Comparison of ENCODE assay signal across 1 cellular context in the genomic region with DNA sequence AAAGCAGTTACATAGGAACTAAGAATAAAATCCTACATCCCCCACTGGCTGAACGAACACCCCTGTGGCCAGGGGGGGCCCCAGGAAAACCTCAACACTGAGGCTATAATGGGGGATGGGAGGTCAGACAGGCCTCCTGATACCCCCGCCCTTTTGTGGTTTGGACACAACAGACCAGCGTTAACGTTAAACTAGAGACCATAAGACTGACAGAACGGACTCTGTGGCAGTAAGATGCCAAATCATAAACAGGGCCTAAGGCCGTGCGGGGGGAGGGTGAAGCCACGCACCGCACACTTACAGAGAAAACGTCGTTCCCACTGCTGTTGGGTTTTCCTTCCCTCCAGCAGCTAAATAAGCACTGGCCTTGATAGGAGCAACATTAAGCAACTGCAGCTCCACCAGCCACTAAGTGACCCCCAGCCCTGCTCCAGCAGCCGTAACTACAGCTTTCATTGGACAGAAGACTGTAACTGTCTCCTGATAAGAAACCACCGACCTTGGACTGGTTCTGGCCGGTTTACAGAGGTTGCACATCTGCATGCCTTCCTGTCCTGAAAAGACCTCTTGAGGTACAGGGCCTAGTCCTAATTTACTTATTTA.
TF ChIP-seq lines count a peak whose summit lies in the region.

No MANE protein-coding gene starts in this region.

TF ChIP-seq in HepG2, 621 proteins besides CTCF, POLR2A, EP300 and RAD21 (continued from another document):
- TF ChIP-seq DPF2 (CRISPR knock-in tag; IDR thresholded peaks at IDR 0.05; ENCODE audit: borderline replicate concordance, low read depth) (no peak), GTF2F1 (IDR thresholded peaks at IDR 0.05; ENCODE audit: low read length) (no peak), RORA (CRISPR knock-in tag; IDR thresholded peaks at IDR 0.05) (no peak), ZNF883 (CRISPR knock-in tag; IDR thresholded peaks at IDR 0.05; ENCODE audit: not compliant biosample characterization) (no peak), HOXD1 (CRISPR knock-in tag; IDR thresholded peaks at IDR 0.05) (no peak), CENPX (CRISPR knock-in tag; IDR thresholded peaks at IDR 0.05) (no peak), AKAP8 (CRISPR knock-in tag; IDR thresholded peaks at IDR 0.05) (no peak), SNAPC4 (CRISPR knock-in tag; IDR thresholded peaks at IDR 0.05) (no peak), CEBPB (IDR thresholded peaks at IDR 0.05; ENCODE audit: borderline replicate concordance, low read depth, low read length) (peak; percentile 76), SALL1 (CRISPR knock-in tag; IDR thresholded peaks at IDR 0.05) (peak; percentile 35; the same call in 1 of the 2 replicates), GTF3A (CRISPR knock-in tag; conservative IDR thresholded peaks at IDR 0.05) (no peak), ZNF12 (CRISPR knock-in tag; IDR thresholded peaks at IDR 0.05) (no peak), ELF3 (CRISPR knock-in tag; IDR thresholded peaks at IDR 0.05) (no peak), PITX1 (CRISPR knock-in tag; IDR thresholded peaks at IDR 0.05) (no peak), ZNF75D (CRISPR knock-in tag; IDR thresholded peaks at IDR 0.05; ENCODE audit: borderline replicate concordance) (no peak), NKX3-1 (CRISPR knock-in tag; IDR thresholded peaks at IDR 0.05) (no peak), FOXO1 (CRISPR knock-in tag; IDR thresholded peaks at IDR 0.05) (no peak), TBX3 (IDR thresholded peaks at IDR 0.05; ENCODE audit: borderline replicate concordance) (no peak)
- TF ChIP-seq, protein P1, sequence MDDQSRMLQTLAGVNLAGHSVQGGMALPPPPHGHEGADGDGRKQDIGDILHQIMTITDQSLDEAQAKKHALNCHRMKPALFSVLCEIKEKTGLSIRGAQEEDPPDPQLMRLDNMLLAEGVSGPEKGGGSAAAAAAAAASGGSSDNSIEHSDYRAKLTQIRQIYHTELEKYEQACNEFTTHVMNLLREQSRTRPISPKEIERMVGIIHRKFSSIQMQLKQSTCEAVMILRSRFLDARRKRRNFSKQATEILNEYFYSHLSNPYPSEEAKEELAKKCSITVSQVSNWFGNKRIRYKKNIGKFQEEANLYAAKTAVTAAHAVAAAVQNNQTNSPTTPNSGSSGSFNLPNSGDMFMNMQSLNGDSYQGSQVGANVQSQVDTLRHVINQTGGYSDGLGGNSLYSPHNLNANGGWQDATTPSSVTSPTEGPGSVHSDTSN (CRISPR knock-in tag; IDR thresholded peaks at IDR 0.05; ENCODE audit: borderline replicate concordance), result no peak
- TF ChIP-seq, protein P2, sequence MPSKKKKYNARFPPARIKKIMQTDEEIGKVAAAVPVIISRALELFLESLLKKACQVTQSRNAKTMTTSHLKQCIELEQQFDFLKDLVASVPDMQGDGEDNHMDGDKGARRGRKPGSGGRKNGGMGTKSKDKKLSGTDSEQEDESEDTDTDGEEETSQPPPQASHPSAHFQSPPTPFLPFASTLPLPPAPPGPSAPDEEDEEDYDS (CRISPR knock-in tag; IDR thresholded peaks at IDR 0.05), result no peak
- TF ChIP-seq, protein P3, sequence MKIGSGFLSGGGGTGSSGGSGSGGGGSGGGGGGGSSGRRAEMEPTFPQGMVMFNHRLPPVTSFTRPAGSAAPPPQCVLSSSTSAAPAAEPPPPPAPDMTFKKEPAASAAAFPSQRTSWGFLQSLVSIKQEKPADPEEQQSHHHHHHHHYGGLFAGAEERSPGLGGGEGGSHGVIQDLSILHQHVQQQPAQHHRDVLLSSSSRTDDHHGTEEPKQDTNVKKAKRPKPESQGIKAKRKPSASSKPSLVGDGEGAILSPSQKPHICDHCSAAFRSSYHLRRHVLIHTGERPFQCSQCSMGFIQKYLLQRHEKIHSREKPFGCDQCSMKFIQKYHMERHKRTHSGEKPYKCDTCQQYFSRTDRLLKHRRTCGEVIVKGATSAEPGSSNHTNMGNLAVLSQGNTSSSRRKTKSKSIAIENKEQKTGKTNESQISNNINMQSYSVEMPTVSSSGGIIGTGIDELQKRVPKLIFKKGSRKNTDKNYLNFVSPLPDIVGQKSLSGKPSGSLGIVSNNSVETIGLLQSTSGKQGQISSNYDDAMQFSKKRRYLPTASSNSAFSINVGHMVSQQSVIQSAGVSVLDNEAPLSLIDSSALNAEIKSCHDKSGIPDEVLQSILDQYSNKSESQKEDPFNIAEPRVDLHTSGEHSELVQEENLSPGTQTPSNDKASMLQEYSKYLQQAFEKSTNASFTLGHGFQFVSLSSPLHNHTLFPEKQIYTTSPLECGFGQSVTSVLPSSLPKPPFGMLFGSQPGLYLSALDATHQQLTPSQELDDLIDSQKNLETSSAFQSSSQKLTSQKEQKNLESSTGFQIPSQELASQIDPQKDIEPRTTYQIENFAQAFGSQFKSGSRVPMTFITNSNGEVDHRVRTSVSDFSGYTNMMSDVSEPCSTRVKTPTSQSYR (CRISPR knock-in tag; IDR thresholded peaks at IDR 0.05; ENCODE audit: borderline replicate concordance), result 0 out of 2 replicates have a peak, but pooled peaks have one; percentile 45
- TF ChIP-seq, protein P4, sequence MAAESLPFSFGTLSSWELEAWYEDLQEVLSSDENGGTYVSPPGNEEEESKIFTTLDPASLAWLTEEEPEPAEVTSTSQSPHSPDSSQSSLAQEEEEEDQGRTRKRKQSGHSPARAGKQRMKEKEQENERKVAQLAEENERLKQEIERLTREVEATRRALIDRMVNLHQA (CRISPR knock-in tag; IDR thresholded peaks at IDR 0.05), result no peak
- TF ChIP-seq, protein P5, sequence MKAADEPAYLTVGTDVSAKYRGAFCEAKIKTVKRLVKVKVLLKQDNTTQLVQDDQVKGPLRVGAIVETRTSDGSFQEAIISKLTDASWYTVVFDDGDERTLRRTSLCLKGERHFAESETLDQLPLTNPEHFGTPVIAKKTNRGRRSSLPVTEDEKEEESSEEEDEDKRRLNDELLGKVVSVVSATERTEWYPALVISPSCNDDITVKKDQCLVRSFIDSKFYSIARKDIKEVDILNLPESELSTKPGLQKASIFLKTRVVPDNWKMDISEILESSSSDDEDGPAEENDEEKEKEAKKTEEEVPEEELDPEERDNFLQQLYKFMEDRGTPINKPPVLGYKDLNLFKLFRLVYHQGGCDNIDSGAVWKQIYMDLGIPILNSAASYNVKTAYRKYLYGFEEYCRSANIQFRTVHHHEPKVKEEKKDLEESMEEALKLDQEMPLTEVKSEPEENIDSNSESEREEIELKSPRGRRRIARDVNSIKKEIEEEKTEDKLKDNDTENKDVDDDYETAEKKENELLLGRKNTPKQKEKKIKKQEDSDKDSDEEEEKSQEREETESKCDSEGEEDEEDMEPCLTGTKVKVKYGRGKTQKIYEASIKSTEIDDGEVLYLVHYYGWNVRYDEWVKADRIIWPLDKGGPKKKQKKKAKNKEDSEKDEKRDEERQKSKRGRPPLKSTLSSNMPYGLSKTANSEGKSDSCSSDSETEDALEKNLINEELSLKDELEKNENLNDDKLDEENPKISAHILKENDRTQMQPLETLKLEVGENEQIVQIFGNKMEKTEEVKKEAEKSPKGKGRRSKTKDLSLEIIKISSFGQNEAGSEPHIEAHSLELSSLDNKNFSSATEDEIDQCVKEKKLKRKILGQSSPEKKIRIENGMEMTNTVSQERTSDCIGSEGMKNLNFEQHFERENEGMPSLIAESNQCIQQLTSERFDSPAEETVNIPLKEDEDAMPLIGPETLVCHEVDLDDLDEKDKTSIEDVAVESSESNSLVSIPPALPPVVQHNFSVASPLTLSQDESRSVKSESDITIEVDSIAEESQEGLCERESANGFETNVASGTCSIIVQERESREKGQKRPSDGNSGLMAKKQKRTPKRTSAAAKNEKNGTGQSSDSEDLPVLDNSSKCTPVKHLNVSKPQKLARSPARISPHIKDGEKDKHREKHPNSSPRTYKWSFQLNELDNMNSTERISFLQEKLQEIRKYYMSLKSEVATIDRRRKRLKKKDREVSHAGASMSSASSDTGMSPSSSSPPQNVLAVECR (CRISPR knock-in tag; IDR thresholded peaks at IDR 0.05; ENCODE audit: borderline replicate concordance), result peak; percentile 32; the same call in 1 of the 2 replicates
- TF ChIP-seq, protein P6, sequence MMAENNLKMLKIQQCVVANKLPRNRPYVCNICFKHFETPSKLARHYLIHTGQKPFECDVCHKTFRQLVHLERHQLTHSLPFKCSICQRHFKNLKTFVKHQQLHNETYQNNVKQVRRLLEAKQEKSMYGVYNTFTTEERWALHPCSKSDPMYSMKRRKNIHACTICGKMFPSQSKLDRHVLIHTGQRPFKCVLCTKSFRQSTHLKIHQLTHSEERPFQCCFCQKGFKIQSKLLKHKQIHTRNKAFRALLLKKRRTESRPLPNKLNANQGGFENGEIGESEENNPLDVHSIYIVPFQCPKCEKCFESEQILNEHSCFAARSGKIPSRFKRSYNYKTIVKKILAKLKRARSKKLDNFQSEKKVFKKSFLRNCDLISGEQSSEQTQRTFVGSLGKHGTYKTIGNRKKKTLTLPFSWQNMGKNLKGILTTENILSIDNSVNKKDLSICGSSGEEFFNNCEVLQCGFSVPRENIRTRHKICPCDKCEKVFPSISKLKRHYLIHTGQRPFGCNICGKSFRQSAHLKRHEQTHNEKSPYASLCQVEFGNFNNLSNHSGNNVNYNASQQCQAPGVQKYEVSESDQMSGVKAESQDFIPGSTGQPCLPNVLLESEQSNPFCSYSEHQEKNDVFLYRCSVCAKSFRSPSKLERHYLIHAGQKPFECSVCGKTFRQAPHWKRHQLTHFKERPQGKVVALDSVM (CRISPR knock-in tag; IDR thresholded peaks at IDR 0.05), result no peak
